In the genomic region with DNA sequence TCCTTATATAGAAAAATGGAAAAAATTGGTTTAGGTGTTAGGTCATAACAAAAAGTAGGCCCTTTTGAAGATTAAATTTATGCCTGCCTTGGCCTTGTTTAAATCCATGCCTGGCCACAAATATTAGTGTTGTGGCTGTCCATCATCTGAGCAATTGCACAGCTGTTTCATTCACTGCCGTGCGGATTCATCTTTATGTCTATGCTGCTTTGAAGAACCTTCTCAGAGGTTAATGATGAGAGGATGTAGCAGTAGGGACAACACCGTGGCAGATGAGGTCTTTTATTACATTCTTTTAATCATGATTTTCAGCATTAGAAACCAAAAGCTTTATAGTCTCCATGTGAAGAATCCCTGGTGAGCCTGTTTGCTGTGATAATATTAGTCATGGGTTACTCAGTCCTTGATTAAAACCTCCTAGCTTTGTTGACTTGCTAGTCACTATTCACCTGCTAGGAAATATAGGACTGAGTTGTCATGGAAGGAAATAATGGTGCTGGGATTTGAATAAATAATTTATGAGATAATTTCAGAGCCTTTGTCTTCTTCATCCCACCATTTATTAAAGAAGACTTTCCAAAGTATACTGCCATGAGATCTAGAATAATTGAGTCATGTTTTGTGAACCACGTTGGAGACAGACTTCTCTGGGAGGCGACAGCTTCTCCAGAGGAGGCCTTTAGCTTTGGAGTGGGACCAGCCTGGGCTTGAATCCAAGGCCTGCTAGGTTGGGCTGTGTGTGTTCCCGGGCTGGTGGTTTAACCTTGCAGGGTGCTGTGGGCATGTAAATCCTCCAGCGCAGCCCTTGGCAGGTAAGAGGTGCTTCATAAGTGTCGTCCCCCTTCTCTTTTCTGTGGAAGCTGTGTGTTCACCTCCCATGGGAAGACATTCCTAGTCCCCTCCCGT, we compare ENCODE assay signal across 10 cellular contexts.
DNase-seq lines count a peak whose midpoint lies in the region; ATAC-seq and TF ChIP-seq lines count a peak whose summit lies in the region.
"Had no signal": no experiment of that assay in that cellular context is flagged by ENCODE, and none has a peak within 500 bp of the region (broad histone marks: within the 10 kb centered on the region; RNA-seq: fewer than 3 reads in every experiment).

No MANE protein-coding gene starts in this region.

- no peak for ATAC-seq in HG03565 (IDR thresholded peaks at IDR 0.05; ENCODE audit: unreplicated experiment)

- peak overlapping the region; percentile 8 for H3K9ac ChIP-seq in mucosa of stomach (ENCODE audit: low read length)

- H3K9me3 ChIP-seq in mucosa of stomach (ENCODE audit: control insufficient read depth, low read length), result no peaks in the 10 kb centered on the region

- no peaks in the 10 kb centered on the region for H3K27me3 ChIP-seq in mucosa of stomach (ENCODE audit: control insufficient read depth, insufficient read depth, low read length)

- H3K27ac ChIP-seq in C4-2B (peak overlapping the region; percentile 42), coronary artery (peak overlapping the region; percentile 43 to 61)

- peak; percentile 12 to 38 for DNase-seq in NCI-H1930 (lab: John Stamatoyannopoulos, UW)
- no peak for DNase-seq in coronary artery (ENCODE audit: low spot score)
- DNase-seq in GM13977 (ENCODE audit: low spot score), result no peak
- no peak for DNase-seq in DMS79 treated with DMSO at 0.1 percent for 48 hours (lab: John Stamatoyannopoulos, UW)
- DNase-seq in activated CD8-positive, alpha-beta memory T cell treated with anti-CD3 and anti-CD28 coated beads for 24 hours, result no peak
- DNase-seq: cortex of kidney, posterior cingulate gyrus had no signal

- H3K36me3 ChIP-seq in mucosa of stomach (ENCODE audit: control insufficient read depth, insufficient read depth, low read length), result no peaks in the 10 kb centered on the region

- no peak for TF ChIP-seq CTCF in C4-2B (conservative IDR thresholded peaks at IDR 0.05)
- no peak for TF ChIP-seq CTCF in coronary artery (IDR thresholded peaks at IDR 0.05)
- no peak for TF ChIP-seq CTCF in GM13977 (IDR thresholded peaks at IDR 0.05; ENCODE audit: extremely low read depth, insufficient read depth, missing control alignments)

- peaks cover 11% of the 10 kb centered on the region for H3K4me1 ChIP-seq in mucosa of stomach (ENCODE audit: control insufficient read depth, insufficient read depth, low read length)

- H3K4me3 ChIP-seq in coronary artery (no peak overlapping the region), mucosa of stomach (ENCODE audit: low read length) (no peak overlapping the region)

- in situ Hi-C loops in GM13977 (cut with MboI; ENCODE audit: low pct_unique_long_range_greater_than_20kb, low sequenced_read_pairs, unreplicated experiment), result no loop called here

Comparison
In these comparisons a context has a peak if more than half of its experiments do, and no peak if none do; other contexts are left out.
1. DNase-seq: peak in NCI-H1930 (2 of 2); none in coronary artery (single experiment), GM13977 (single experiment), DMS79 treated with DMSO at 0.1 percent for 48 hours (single experiment) and activated CD8-positive, alpha-beta memory T cell treated with anti-CD3 and anti-CD28 coated beads for 24 hours (single experiment).